Comparison of ENCODE assay signal across 7 cellular contexts in the genomic region with DNA sequence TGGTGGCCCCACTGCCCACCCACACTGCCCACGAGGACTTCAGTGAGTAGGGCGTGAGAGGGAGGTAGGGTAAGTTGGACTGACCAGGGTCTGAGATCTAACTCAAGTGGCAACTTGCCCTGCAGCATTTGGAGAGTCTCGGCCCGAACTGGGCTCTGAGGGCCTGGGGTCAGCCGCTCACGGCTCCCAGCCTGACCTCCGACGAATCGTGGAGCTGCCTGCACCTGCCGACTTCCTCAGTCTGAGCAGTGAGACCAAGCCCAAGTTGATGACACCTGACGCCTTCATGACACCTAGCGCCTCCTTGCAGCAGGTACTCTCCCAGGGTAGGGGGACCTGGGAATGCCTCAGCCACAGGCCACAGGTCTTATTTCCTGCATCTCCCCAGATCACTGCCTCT. TPM values are rescaled to one million over a fixed set of nuclear protein-coding genes. Genes with fewer than 3 reads are reported as not detected.
"Had no signal": no experiment of that assay in that cellular context is flagged by ENCODE, and none has a peak within 500 bp of the region (broad histone marks: within the 10 kb centered on the region; RNA-seq: fewer than 3 reads in every experiment).

No MANE protein-coding gene starts in this region.

- H2AFZ ChIP-seq: GM23248 had no signal

- H3K4me3 ChIP-seq: GM23248 had no signal

- H3K27ac ChIP-seq: GM23248 had no signal

- H3K9me3 Mint-ChIP-seq: H9 had no signal

- DNase-seq: GM23248, GOT3, H9, HCEC 1CT, IMR-90, KBM-7 had no signal

RNA-seq across cellular contexts. Expression of a gene that starts 5.2 kb away (rescaled TPM):
- total RNA-seq: GM23248, H4, IMR-90 had no signal
